ENCODE assay signal across 17 cellular contexts in the genomic region with DNA sequence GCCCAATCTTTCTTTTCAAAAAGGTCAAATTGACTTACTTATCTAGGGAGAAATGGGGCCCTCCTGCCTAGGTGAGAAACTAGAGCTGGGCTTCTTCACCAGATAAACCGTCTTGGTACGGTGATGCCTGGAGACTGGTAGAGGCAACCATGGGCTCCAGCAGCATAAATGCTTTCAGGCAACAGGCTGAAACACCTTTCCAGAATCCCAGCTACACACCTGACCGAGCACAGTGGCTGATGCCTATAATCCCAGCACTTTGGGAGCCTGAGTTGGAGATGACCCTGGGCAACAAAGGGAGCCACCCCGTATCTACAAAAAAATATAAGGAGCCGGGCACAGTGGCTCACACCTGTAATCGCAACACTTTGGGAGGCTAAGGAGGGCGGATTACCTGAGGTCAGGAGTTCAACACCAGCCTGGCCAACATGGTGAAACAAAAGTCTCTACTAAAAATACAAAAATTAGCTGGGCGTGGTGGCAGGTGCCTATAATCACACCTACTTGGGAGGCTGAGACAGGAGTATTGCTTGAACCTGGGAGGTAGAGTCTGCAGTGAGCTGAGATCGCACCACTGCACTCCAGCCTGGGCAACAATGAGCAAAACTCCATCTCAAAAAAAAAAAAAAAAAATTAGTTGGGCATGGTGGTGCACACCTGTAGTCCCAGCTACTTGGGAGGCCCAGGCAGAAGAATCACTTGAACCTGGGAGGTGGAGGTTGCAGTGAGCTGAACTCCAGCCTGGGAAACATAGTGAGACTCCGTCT. TPM values are rescaled to one million over a fixed set of nuclear protein-coding genes. Genes with fewer than 3 reads are reported as not detected.
DNase-seq lines count a peak whose midpoint lies in the region; ATAC-seq, FAIRE-seq and TF ChIP-seq lines count a peak whose summit lies in the region.
"Had no signal": no experiment of that assay in that cellular context is flagged by ENCODE, and none has a peak within 500 bp of the region (broad histone marks: within the 10 kb centered on the region; RNA-seq: fewer than 3 reads in every experiment).

No MANE protein-coding gene starts in this region.

- peaks cover 34% of the 10 kb centered on the region for H3K36me3 ChIP-seq in GM23338 (ENCODE audit: insufficient read depth)
- peaks cover 58% of the 10 kb centered on the region for H3K36me3 ChIP-seq in OCI-LY7 (ENCODE audit: insufficient read depth, low read length)
- H3K36me3 ChIP-seq: transverse colon had no signal

- H3K4me3 ChIP-seq in GM23338 (no peak overlapping the region), OCI-LY7 (ENCODE audit: low read depth, low read length, poor library complexity, severe bottlenecking) (no peak overlapping the region)
- H3K4me3 ChIP-seq: left ventricle myocardium inferior, pancreas, skin epidermis, transverse colon had no signal

- no peak for ATAC-seq in GM23338
- no peak for ATAC-seq in central memory CD8-positive, alpha-beta T cell (replicated peaks; ENCODE audit: extremely low read depth, poor library complexity, severe bottlenecking)
- ATAC-seq: activated naive CD8-positive, alpha-beta T cell treated with anti-CD3 and anti-CD28 coated beads, Interleukin-2, amount 50 U/mL, for 24 hours; pancreas; stimulated activated memory B cell treated with anti-CD40 and anti-IgM and Interleukin-4, amounts not matched to agents 10 μg/mL and 1 μg/mL and 100 μg/mL, for 72 hours had no signal

- H3K27me3 ChIP-seq in GM23338 (ENCODE audit: insufficient read depth) = no peaks in the 10 kb centered on the region
- H3K27me3 ChIP-seq: pancreas, transverse colon had no signal

- peaks cover 42% of the 10 kb centered on the region for H3K4me1 Mint-ChIP-seq in GM23338
- no peaks in the 10 kb centered on the region for H3K4me1 Mint-ChIP-seq in central memory CD8-positive, alpha-beta T cell

- H4K20me1 ChIP-seq in GM23338 (replicated peaks; ENCODE audit: insufficient read depth) (peaks cover 26% of the 10 kb centered on the region), OCI-LY7 (ENCODE audit: insufficient read depth, low read length) (peaks cover 10% of the 10 kb centered on the region)

- peaks cover 65% of the 10 kb centered on the region for H3K36me3 Mint-ChIP-seq in GM23338 (ENCODE audit: low read depth)
- peaks cover 7% of the 10 kb centered on the region for H3K36me3 Mint-ChIP-seq in central memory CD8-positive, alpha-beta T cell (ENCODE audit: insufficient read depth)

- H3K4me2 ChIP-seq in GM23338 (no peak overlapping the region), OCI-LY7 (ENCODE audit: low read length) (no peak overlapping the region)

- no peak for FAIRE-seq in HTR-8/SVneo (lab: Jason Lieb, UNC)
- FAIRE-seq: pancreas had no signal

- no peak overlapping the region for H3K4me3 Mint-ChIP-seq in GM23338
- H3K4me3 Mint-ChIP-seq in central memory CD8-positive, alpha-beta T cell = no peak overlapping the region
- H3K4me3 Mint-ChIP-seq: activated naive CD8-positive, alpha-beta T cell treated with anti-CD3 and anti-CD28 coated beads, Interleukin-2, amount 50 U/mL, for 24 hours; stimulated activated memory B cell treated with anti-CD40 and anti-IgM and Interleukin-4, amounts not matched to agents 10 μg/mL and 1 μg/mL and 100 μg/mL, for 72 hours had no signal

- no peak for TF ChIP-seq CTCF in GM23338 (conservative IDR thresholded peaks at IDR 0.05; ENCODE audit: low read depth in 2 of 2)
- no peak for TF ChIP-seq CTCF in OCI-LY7 (conservative IDR thresholded peaks at IDR 0.05; ENCODE audit: low read length)

- intact Hi-C loops in OCI-LY7 (cut with micrococcal nuclease; ENCODE audit: unreplicated experiment) = no loop called here

- CTCF ChIA-PET in OCI-LY7 (lab: Charles Lee; ENCODE audit: unreplicated experiment) = interaction anchor here (0.6 to 3.3 kb wide), 2 partner anchors 24 to 58 kb away, joined by 3 to 27 read pairs; partner anchors contain the start of genes NEK8 and TLCD1

- H2AFZ ChIP-seq in GM23338 (no peak overlapping the region), OCI-LY7 (ENCODE audit: low read length) (no peak overlapping the region)

- H3K27me3 Mint-ChIP-seq in GM23338 (ENCODE audit: insufficient read depth, low read depth, poor library complexity) = peaks cover 45% of the 10 kb centered on the region
- no peaks in the 10 kb centered on the region for H3K27me3 Mint-ChIP-seq in central memory CD8-positive, alpha-beta T cell
- H3K27me3 Mint-ChIP-seq: activated naive CD8-positive, alpha-beta T cell treated with anti-CD3 and anti-CD28 coated beads, Interleukin-2, amount 50 U/mL, for 24 hours; stimulated activated memory B cell treated with anti-CD40 and anti-IgM and Interleukin-4, amounts not matched to agents 10 μg/mL and 1 μg/mL and 100 μg/mL, for 72 hours had no signal

- peaks cover 21% of the 10 kb centered on the region for H3K4me1 ChIP-seq in GM23338 (ENCODE audit: insufficient read depth)
- H3K4me1 ChIP-seq in OCI-LY7 (ENCODE audit: insufficient read depth, low read length, poor library complexity, severe bottlenecking) = peaks cover 19% of the 10 kb centered on the region

- H3F3A ChIP-seq in GM23338 (replicated peaks; ENCODE audit: low read depth) = peaks cover 76% of the 10 kb centered on the region

- BruUV-seq in OCI-LY7 (replicated peaks; lab: Mats Ljungman, UMichigan) = no TSS peak

- DNase-seq in GM23338 (ENCODE audit: low spot score) (no peak), HTR-8/SVneo (ENCODE audit: insufficient read length, low spot score) (no peak), OCI-LY7 (ENCODE audit: low spot score) (no peak)
- no peak for DNase-seq in central memory CD8-positive, alpha-beta T cell (ENCODE audit: low spot score in 2 of 2)
- DNase-seq: activated CD4-positive, alpha-beta T cell treated with anti-CD3 and anti-CD28 coated beads for 4 hours; activated naive CD8-positive, alpha-beta T cell treated with anti-CD3 and anti-CD28 coated beads, Interleukin-2, amount 50 U/mL, for 24 hours; Caco-2; caudate nucleus; effector memory CD4-positive, alpha-beta T cell; GOT3; left ventricle myocardium inferior; NCI-H1694 treated with DMSO at 0.1 percent for 48 hours; SIG-M5; transverse colon had no signal

- H3K9me3 ChIP-seq in OCI-LY7 (ENCODE audit: low read length) = no peaks in the 10 kb centered on the region
- H3K9me3 ChIP-seq: Caco-2, left ventricle myocardium inferior, pancreas, transverse colon had no signal

- POLR2A ChIA-PET in OCI-LY7 (lab: Charles Lee) = interaction anchor here (0.5 to 2.1 kb wide), 4 partner anchors 17 to 534 kb away, joined by 4 to 5 read pairs (median 5); partner anchors contain the start of gene RPL23A

- H3K9me2 ChIP-seq in GM23338 (ENCODE audit: insufficient read depth) = no peaks in the 10 kb centered on the region
- H3K9me2 ChIP-seq in OCI-LY7 (ENCODE audit: insufficient read depth, low read length) = no peaks in the 10 kb centered on the region

- H3K79me2 ChIP-seq in GM23338 (replicated peaks; ENCODE audit: insufficient read depth) (peaks cover 6% of the 10 kb centered on the region), OCI-LY7 (ENCODE audit: insufficient read depth, low read depth, low read length) (peaks cover 11% of the 10 kb centered on the region; the same call in 1 of the 2 replicates)

- H3K27ac Mint-ChIP-seq in GM23338 = no peak overlapping the region
- peak overlapping the region; percentile 49 for H3K27ac Mint-ChIP-seq in central memory CD8-positive, alpha-beta T cell (ENCODE audit: low read depth)
- H3K27ac Mint-ChIP-seq: activated naive CD8-positive, alpha-beta T cell treated with anti-CD3 and anti-CD28 coated beads, Interleukin-2, amount 50 U/mL, for 24 hours had no signal

- H3K9me3 Mint-ChIP-seq in GM23338 = no peaks in the 10 kb centered on the region
- no peaks in the 10 kb centered on the region for H3K9me3 Mint-ChIP-seq in central memory CD8-positive, alpha-beta T cell
- H3K9me3 Mint-ChIP-seq: activated naive CD8-positive, alpha-beta T cell treated with anti-CD3 and anti-CD28 coated beads, Interleukin-2, amount 50 U/mL, for 24 hours; stimulated activated memory B cell treated with anti-CD40 and anti-IgM and Interleukin-4, amounts not matched to agents 10 μg/mL and 1 μg/mL and 100 μg/mL, for 72 hours had no signal

- H3K27ac ChIP-seq in GM23338 (ENCODE audit: low read depth) = peak overlapping the region; percentile 45; the same call in 1 of the 2 replicates
- H3K27ac ChIP-seq in OCI-LY7 (ENCODE audit: low read depth, low read length, poor library complexity, severe bottlenecking) = no peak overlapping the region
- H3K27ac ChIP-seq: left ventricle myocardium inferior, pancreas, skin epidermis had no signal

RNA-seq across cellular contexts. Expression of gene TRAF4, which starts 8.0 kb away (rescaled TPM):
- 117 and 152 TPM in 2 replicates for total RNA-seq in GM23338 (2014; rRNA removed; shearing (Covaris generic))
- 59.0 and 63.5 TPM in 2 replicates for polyA plus RNA-seq in GM23338 (2016; fragmentation: Nextera tagmentation; extraction: Ambion mirVana)
- total RNA-seq in OCI-LY7 (2014; rRNA removed; shearing (Covaris generic)) = 73.6 and 105 TPM in 2 replicates
- total RNA-seq in OCI-LY7 (2022) = 116 and 123 TPM in 2 replicates

RNA-seq across cellular contexts. Expression of gene NEK8, which starts 23.2 kb away (rescaled TPM):
- 13.2 and 14.9 TPM in 2 replicates for total RNA-seq in GM23338 (2014; rRNA removed; shearing (Covaris generic))
- 8.9 and 10.0 TPM in 2 replicates for polyA plus RNA-seq in GM23338 (2016; fragmentation: Nextera tagmentation; extraction: Ambion mirVana)
- 12.2 and 17.0 TPM in 2 replicates for total RNA-seq in OCI-LY7 (2014; rRNA removed; shearing (Covaris generic))
- total RNA-seq in OCI-LY7 (2022) = 14.0 and 15.1 TPM in 2 replicates

RNA-seq across cellular contexts. Expression of gene TLCD1, which starts 25.8 kb away (rescaled TPM):
- 16.9 and 26.5 TPM in 2 replicates for total RNA-seq in GM23338 (2014; rRNA removed; shearing (Covaris generic))
- polyA plus RNA-seq in GM23338 (2016; fragmentation: Nextera tagmentation; extraction: Ambion mirVana) = 47.0 and 47.7 TPM in 2 replicates
- 0.28 and 1.6 TPM in 2 replicates for total RNA-seq in OCI-LY7 (2014; rRNA removed; shearing (Covaris generic))
- total RNA-seq in OCI-LY7 (2022) = 2.5 and 3.4 TPM in 2 replicates

RNA-seq across cellular contexts. Expression of gene RPL23A, which starts 32.0 kb away (rescaled TPM):
- 592 and 656 TPM in 2 replicates for total RNA-seq in GM23338 (2014; rRNA removed; shearing (Covaris generic))
- polyA plus RNA-seq in GM23338 (2016; fragmentation: Nextera tagmentation; extraction: Ambion mirVana) = 1,994 and 2,198 TPM in 2 replicates
- total RNA-seq in OCI-LY7 (2014; rRNA removed; shearing (Covaris generic)) = 930 and 1,152 TPM in 2 replicates
- total RNA-seq in OCI-LY7 (2022) = 2,557 and 2,633 TPM in 2 replicates

RNA-seq across cellular contexts. Expression of gene RAB34, which starts 34.1 kb away (rescaled TPM):
- total RNA-seq in GM23338 (2014; rRNA removed; shearing (Covaris generic)) = 381 and 394 TPM in 2 replicates
- 174 and 184 TPM in 2 replicates for polyA plus RNA-seq in GM23338 (2016; fragmentation: Nextera tagmentation; extraction: Ambion mirVana)
- total RNA-seq in OCI-LY7 (2014; rRNA removed; shearing (Covaris generic)) = 0.22 TPM in 1 of 2 replicates, not detected in the other
- 0.46 and 0.99 TPM in 2 replicates for total RNA-seq in OCI-LY7 (2022)
